In the genomic region with DNA sequence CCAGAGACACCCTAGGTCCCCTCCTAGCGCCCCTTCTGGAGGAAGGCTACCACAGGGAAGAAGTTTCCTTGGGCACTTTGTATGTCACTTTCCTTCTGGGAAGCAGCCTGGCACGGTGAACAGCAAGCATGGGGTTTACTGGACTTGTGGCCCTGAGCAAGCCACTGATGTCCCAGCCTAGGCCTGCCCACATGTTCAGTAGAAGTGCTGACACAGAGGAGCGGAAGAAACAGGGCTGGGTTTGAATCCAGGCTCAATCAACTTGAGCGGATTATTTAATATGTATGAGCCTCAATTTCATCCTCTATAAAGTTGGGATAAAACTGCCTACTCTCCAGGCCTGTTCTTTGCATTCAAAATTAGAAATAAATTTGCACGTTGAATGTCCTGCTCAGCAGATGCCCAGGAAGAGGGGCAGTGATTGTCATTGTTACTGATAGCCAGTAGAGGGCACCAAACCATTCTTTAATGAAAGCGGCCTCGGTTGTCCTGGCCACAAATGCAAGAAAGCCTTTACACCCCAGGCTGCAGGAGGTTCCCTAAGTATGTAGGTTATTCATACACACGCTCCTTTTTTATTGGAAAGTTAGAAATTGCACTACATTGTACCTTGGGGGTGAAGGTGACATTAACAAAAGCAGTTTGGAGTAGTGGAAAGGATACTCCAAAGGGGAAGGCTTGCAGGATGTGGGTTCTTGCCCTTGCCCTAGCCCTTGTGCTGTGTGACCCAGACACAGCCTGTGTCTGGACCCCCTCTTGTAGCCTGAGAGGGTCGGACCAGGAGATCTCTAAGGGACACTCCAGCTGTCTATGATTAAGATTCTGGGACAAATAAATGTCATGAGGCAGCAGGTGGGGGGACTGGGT, we compare ENCODE assay signal across 8 cellular contexts. TPM values are rescaled to one million over a fixed set of nuclear protein-coding genes. Genes with fewer than 3 reads are reported as not detected.
DNase-seq lines count a peak whose midpoint lies in the region; ATAC-seq, FAIRE-seq and TF ChIP-seq lines count a peak whose summit lies in the region.

No MANE protein-coding gene starts in this region.

- H3K4me3 ChIP-seq in A673 (ENCODE audit: low read depth, low read length, poor library complexity, severe bottlenecking) = no peak overlapping the region

- BruUV-seq in A673 (replicated peaks; lab: Mats Ljungman, UMichigan) = no TSS peak

- peak; percentile 14 for FAIRE-seq in GM12892 (lab: Jason Lieb, UNC)

- no peaks in the 10 kb centered on the region for H3K36me3 Mint-ChIP-seq in naive B cell

- H3K9me3 Mint-ChIP-seq in naive B cell = no peaks in the 10 kb centered on the region

- DNase-seq in A673 (ENCODE audit: low spot score) (peak; percentile 68), GM12892 (ENCODE audit: insufficient read length) (peak; percentile 51), HT1080 (ENCODE audit: low read depth) (peak; percentile 64), NCI-H82 treated with DMSO at 0.1 percent for 48 hours (lab: John Stamatoyannopoulos, UW; ENCODE audit: unreplicated experiment) (peak; percentile 8), naive B cell (peak; percentile 53), ureter (ENCODE audit: low spot score) (peak; percentile 62)
- DNase-seq in activated CD8-positive, alpha-beta memory T cell treated with anti-CD3 and anti-CD28 coated beads, Interleukin-2, amount 50 U/mL, for 1 hour (ENCODE audit: extremely low read depth) = peak; percentile 28

- peak; percentile 81 for TF ChIP-seq CTCF in A673 (conservative IDR thresholded peaks at IDR 0.05; ENCODE audit: low read depth, low read length)

- H3K4me3 Mint-ChIP-seq in naive B cell = peak overlapping the region in 1 of 8 donors; percentile 69

- H3K27ac ChIP-seq in A673 (ENCODE audit: low read depth, low read length, poor library complexity, severe bottlenecking) = no peak overlapping the region

- no peak overlapping the region for H3K27ac Mint-ChIP-seq in naive B cell

- no peak for TF ChIP-seq POLR2A in GM12892 (IDR thresholded peaks at IDR 0.05; ENCODE audit: low read depth, low read length)

- POLR2A ChIA-PET in A673 (lab: Charles Lee; ENCODE audit: low non-redundant PET) = no interaction called here

- H3K36me3 ChIP-seq in A673 (ENCODE audit: insufficient read depth, low read length, poor library complexity, severe bottlenecking) = no peaks in the 10 kb centered on the region

- no peaks in the 10 kb centered on the region for H3K4me1 ChIP-seq in A673 (ENCODE audit: insufficient read depth, low read length, poor library complexity, severe bottlenecking)

- intact Hi-C loops in A673 (cut with micrococcal nuclease; ENCODE audit: unreplicated experiment) = loop anchor here (1.0 to 5.0 kb wide), 2 partner anchors 191 to 552 kb away; no protein-coding TSS in a partner anchor

- H3K27me3 ChIP-seq in A673 (replicated peaks; ENCODE audit: insufficient read depth, low read depth, low read length, poor library complexity) = peaks cover 33% of the 10 kb centered on the region

- H3K27me3 Mint-ChIP-seq in naive B cell = peaks cover 25 to 62% (median 49%) of the 10 kb centered on the region in 3 donors

- ATAC-seq in esophagus mucosa (peak; percentile 80), naive B cell (ENCODE audit: low read depth in 2 of 2) (peak; percentile 85 to 91)

- H3K4me1 Mint-ChIP-seq in naive B cell = peaks cover 0 to 11% (median 8%) of the 10 kb centered on the region in 3 donors

- no peaks in the 10 kb centered on the region for H3K9me3 ChIP-seq in A673 (ENCODE audit: low read depth, low read length, poor library complexity, severe bottlenecking)

- CTCF ChIA-PET in A673 (lab: Charles Lee) = no interaction called here

RNA-seq across cellular contexts. Expression of a gene that starts 13.4 kb away (rescaled TPM):
- 15.6 and 17.9 TPM in 2 replicates for total RNA-seq in A673 (2021)
- 11.5 TPM for polyA plus RNA-seq in GM12892 (2012; ENCODE audit: missing spikeins)
- 5.4 and 7.9 TPM in 2 replicates for total RNA-seq in HT1080 (2014; rRNA removed; shearing (Covaris generic))
- 6.4 and 6.6 TPM in 2 replicates for polyA plus RNA-seq in HT1080 (2015; cell fraction: cytosol; rRNA removed)
- polyA plus RNA-seq in HT1080 (2015; cell fraction: nucleus; rRNA removed) = 4.7 and 7.6 TPM in 2 replicates
- total RNA-seq in esophagus mucosa = 6.3 TPM
- 10 to 100 TPM; 26.5 to 38.9 (median 33.4) TPM for polyA plus RNA-seq in naive B cell (ENCODE audit: low read depth in 6 of 6)
- 21.7 TPM for total RNA-seq in ureter

Comparison
In these comparisons a context has a peak if more than half of its experiments do, and no peak if none do; other contexts are left out.
1. DNase-seq: peak in every context shown above with its lines; median percentile 68 in A673; 64 in HT1080; 62 in ureter; 53 in naive B cell; 51 in GM12892; 28 in activated CD8-positive, alpha-beta memory T cell treated with anti-CD3 and anti-CD28 coated beads, Interleukin-2, amount 50 U/mL, for 1 hour; 8 in NCI-H82 treated with DMSO at 0.1 percent for 48 hours.